In genomic region chr3:66220602-66221377, GRCh38 we compare ENCODE assay signal across 8 cellular contexts. TPM values are rescaled to one million over a fixed set of nuclear protein-coding genes. Genes with fewer than 3 reads are reported as not detected.
A peak's percentile ranks its signal among the peaks of the same experiment; 100 is the strongest.
DNase-seq lines count a peak whose midpoint lies in the region; ATAC-seq and TF ChIP-seq lines count a peak whose summit lies in the region.

TSS of gene SLC25A26 (plus strand) at chr3:66221001. CDS start at chr3:66221095, 94 bp downstream.

- peak within 1 kb of the TSS; percentile 98 to 99 for H3K4me3 Mint-ChIP-seq in CD14-positive monocyte

- H3K27me3 ChIP-seq in liver (ENCODE audit: control insufficient read depth in 4 of 4, insufficient read depth in 4 of 4, low read length in 3 of 4), result no peaks in the 10 kb centered on the region

- under 1% methylated on average over 56 of the region's 56 CpGs for WGBS in liver

- peaks cover 11% of the 10 kb centered on the region for H3K4me1 Mint-ChIP-seq in CD14-positive monocyte

- H3K9ac ChIP-seq in liver (ENCODE audit: low read depth in 1 of 2, low read length in 2 of 2), result peak within 1 kb of the TSS; percentile 65 to 74

- H3K9me3 ChIP-seq in liver (ENCODE audit: control insufficient read depth in 4 of 4, low read length in 3 of 4), result no peaks in the 10 kb centered on the region

- no peak for TF ChIP-seq CTCF in CD14-positive monocyte (IDR thresholded peaks at IDR 0.05)
- TF ChIP-seq CTCF in liver (IDR thresholded peaks at IDR 0.05; ENCODE audit: low read depth, low read length, missing input control), result peak; percentile 5

- peak within 1 kb of the TSS; percentile 90 to 94 (median 93) for H3K27ac Mint-ChIP-seq in CD14-positive monocyte

- H3K4me1 ChIP-seq in liver (ENCODE audit: control insufficient read depth in 4 of 4, insufficient read depth in 4 of 4, low read length in 3 of 4), result peaks cover 2 to 18% (median 7%) of the 10 kb centered on the region in 4 donors

- peak within 1 kb of the TSS; percentile 64 to 97 (median 81) for H3K4me3 ChIP-seq in liver (ENCODE audit: low read depth in 1 of 3, low read length in 3 of 3)

- peak within 1 kb of the TSS; percentile 78 to 91 for H3K27ac ChIP-seq in liver (ENCODE audit: low read depth in 1 of 2, low read length in 2 of 2)

- peaks cover 0 to 7% (median 7%) of the 10 kb centered on the region in 3 donors for H3K27me3 Mint-ChIP-seq in CD14-positive monocyte (ENCODE audit: low read depth in 3 of 3)

- intact Hi-C loops in CD14-positive monocyte (cut with micrococcal nuclease), result no loop called here

- peaks cover 5 to 15% of the 10 kb centered on the region in 2 donors for H3K36me3 Mint-ChIP-seq in CD14-positive monocyte

- peaks cover 0 to 2% (median 0%) of the 10 kb centered on the region in 7 donors for H3K9me3 Mint-ChIP-seq in CD14-positive monocyte

- peak; percentile 100 for ATAC-seq in GM19397 (IDR thresholded peaks at IDR 0.05; ENCODE audit: unreplicated experiment)
- peak; percentile 99 for ATAC-seq in HG03571 (IDR thresholded peaks at IDR 0.05; ENCODE audit: unreplicated experiment)

- peak; percentile 92 for DNase-seq in CD14-positive monocyte (ENCODE audit: low spot score)
- DNase-seq in NCI-H82 (lab: John Stamatoyannopoulos, UW), result peak; percentile 97
- peak; percentile 97 for DNase-seq in activated CD4-positive, alpha-beta T cell treated with anti-CD3 and anti-CD28 coated beads, Interleukin-2, amount 50 U/mL, for 48 hours
- peak; percentile 90 to 97 for DNase-seq in dermis microvascular lymphatic vessel endothelial cell (ENCODE audit: low read depth in 2 of 2)
- peak; percentile 97 for DNase-seq in stimulated activated CD4-positive, alpha-beta T cell treated with anti-CD3 and anti-CD28 coated beads, Interleukin-4, amount 100 ng/mL, for 24 hours

- no peak for TF ChIP-seq RAD21 in liver (IDR thresholded peaks at IDR 0.05)

- H3K36me3 ChIP-seq in liver (ENCODE audit: control insufficient read depth in 4 of 4, insufficient read depth in 3 of 4, low read depth in 1 of 4, low read length in 3 of 4), result no peaks in the 10 kb centered on the region

TF ChIP-seq in liver, 16 proteins besides CTCF, POLR2A, EP300 and RAD21:
- TF ChIP-seq REST (IDR thresholded peaks at IDR 0.05) (peak; percentile 39), FOXA2 (IDR thresholded peaks at IDR 0.05) (no peak), MAX (IDR thresholded peaks at IDR 0.05) (peak; percentile 97), EGR1 (IDR thresholded peaks at IDR 0.05; ENCODE audit: low read depth in 2 of 2) (no peak), NR2F2 (IDR thresholded peaks at IDR 0.05) (peak; percentile 12), YY1 (IDR thresholded peaks at IDR 0.05) (peak; percentile 99), HNF4A (conservative IDR thresholded peaks at IDR 0.05) (peak; percentile 10 to 32), ATF3 (IDR thresholded peaks at IDR 0.05) (no peak), FOXA1 (IDR thresholded peaks at IDR 0.05) (no peak), SP1 (IDR thresholded peaks at IDR 0.05) (peak; percentile 69), JUND (IDR thresholded peaks at IDR 0.05) (no peak), GABPA (IDR thresholded peaks at IDR 0.05 in 1 of 2, conservative IDR thresholded peaks at IDR 0.05 in 1 of 2) (peak; percentile 11 to 79), TAF1 (conservative IDR thresholded peaks at IDR 0.05) (peak; percentile 83), HNF4G (IDR thresholded peaks at IDR 0.05) (no peak), ZBTB33 (IDR thresholded peaks at IDR 0.05) (peak; percentile 95), RXRA (IDR thresholded peaks at IDR 0.05) (peak in 1 of 2 donors; percentile 42)

RNA-seq across cellular contexts. Expression of gene SLC25A26, which starts in this region (rescaled TPM):
- polyA plus RNA-seq in CD14-positive monocyte, result 10 to 100 TPM; 14.4 to 23.0 TPM
- total RNA-seq in dermis microvascular lymphatic vessel endothelial cell, result 17.6 and 18.3 TPM in 2 replicates
- total RNA-seq in liver, result 10 to 100 TPM in 1 of 2 donors, 1 to 10 TPM in 1; 9.9 to 13.7 TPM
- polyA plus RNA-seq in liver, result 10 to 100 TPM; 11.8 to 21.6 TPM

Comparison
In these comparisons a context has a peak if more than half of its experiments do, and no peak if none do; other contexts are left out.
1. Peak in every context shown above with its lines: DNase-seq, ATAC-seq, H3K4me3 ChIP-seq and H3K27ac ChIP-seq.